8 cellular contexts compared by ENCODE assay signal in the genomic region with DNA sequence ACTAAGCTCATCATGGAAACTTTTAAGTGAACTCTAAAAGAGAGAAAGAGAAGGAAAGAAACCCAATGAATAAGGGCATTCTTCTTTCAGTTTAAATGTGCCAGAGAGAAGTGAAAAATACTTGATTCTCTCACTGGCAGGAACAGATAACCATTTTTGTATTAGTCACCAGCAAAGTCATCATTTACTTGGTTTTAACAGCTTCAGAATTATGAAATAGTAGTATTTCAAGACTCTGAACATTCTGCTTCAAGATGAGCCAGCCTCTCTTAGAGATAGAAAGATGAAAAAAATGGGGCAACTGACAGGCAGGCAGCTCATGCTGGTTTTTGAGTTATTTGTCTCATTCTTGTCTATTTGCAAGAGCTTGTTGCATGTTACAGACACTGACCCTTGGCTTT.
DNase-seq lines count a peak whose midpoint lies in the region; ATAC-seq and TF ChIP-seq lines count a peak whose summit lies in the region.

No MANE protein-coding gene starts in this region.

- no peak overlapping the region for H3K4me3 ChIP-seq in fibroblast of mammary gland (ENCODE audit: control insufficient read depth, low read depth, low read length)
- H3K4me3 ChIP-seq in coronary artery, result no peak overlapping the region

- DNase-seq in GM10266 (ENCODE audit: extremely low spot score), result peak; percentile 57
- DNase-seq in M059J (ENCODE audit: low read depth), result peak; percentile 72
- DNase-seq in fibroblast of mammary gland (ENCODE audit: low read depth), result peak; percentile 84
- DNase-seq in coronary artery (ENCODE audit: low spot score), result no peak
- DNase-seq in NCI-H748 treated with DMSO at 0.1 percent for 48 hours (lab: John Stamatoyannopoulos, UW), result no peak
- DNase-seq in hypothalamus (lab: John Stamatoyannopoulos, UW), result no peak

- H3K27ac ChIP-seq in coronary artery, result peak overlapping the region in 1 of 2 donors; percentile 20

- no peak for TF ChIP-seq CTCF in GM10266 (IDR thresholded peaks at IDR 0.05; ENCODE audit: control insufficient read depth, insufficient read depth, low read depth, missing control alignments)
- TF ChIP-seq CTCF in fibroblast of mammary gland (conservative IDR thresholded peaks at IDR 0.05; ENCODE audit: control insufficient read depth, insufficient read depth, low read depth, low read length), result no peak
- no peak for TF ChIP-seq CTCF in coronary artery (IDR thresholded peaks at IDR 0.05)

- peak; percentile 82 for ATAC-seq in GM21576 (IDR thresholded peaks at IDR 0.05; ENCODE audit: unreplicated experiment)
- ATAC-seq in esophagus mucosa, result no peak

Comparison
In these comparisons a context has a peak if more than half of its experiments do, and no peak if none do; other contexts are left out.
1. DNase-seq: peak in GM10266 (single experiment), M059J (single experiment) and fibroblast of mammary gland (single experiment); none in coronary artery (single experiment), NCI-H748 treated with DMSO at 0.1 percent for 48 hours (single experiment) and hypothalamus (0 of 51).